In the genomic region with DNA sequence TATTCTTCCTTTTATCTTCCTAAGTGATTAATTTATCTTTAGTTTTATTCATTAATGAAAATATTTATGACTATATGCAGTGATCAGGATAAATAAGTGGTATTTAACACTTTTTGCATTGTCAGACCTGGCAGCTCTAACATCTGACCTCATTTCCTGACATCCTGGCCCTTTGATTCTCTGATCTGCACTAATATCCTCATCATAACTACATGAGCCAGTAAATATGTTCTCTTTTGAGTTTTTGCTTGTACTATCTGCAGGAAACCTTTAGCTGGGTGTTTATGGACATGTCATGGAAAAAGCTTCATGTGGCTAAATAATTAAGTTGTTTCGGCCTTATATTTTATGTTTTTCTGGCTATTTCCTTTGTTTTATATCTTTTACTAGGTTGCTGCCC, we compare ENCODE assay signal across 10 cellular contexts. TPM values are rescaled to one million over a fixed set of nuclear protein-coding genes. Genes with fewer than 3 reads are reported as not detected.
DNase-seq lines count a peak whose midpoint lies in the region; ATAC-seq and TF ChIP-seq lines count a peak whose summit lies in the region.
"Had no signal": no experiment of that assay in that cellular context is flagged by ENCODE, and none has a peak within 500 bp of the region (broad histone marks: within the 10 kb centered on the region; RNA-seq: fewer than 3 reads in every experiment).

No MANE protein-coding gene starts in this region.

- H3K4me2 ChIP-seq in DND-41 (ENCODE audit: insufficient read depth, low read length) (no peak overlapping the region), parathyroid adenoma (ENCODE audit: low read length) (no peak overlapping the region)

- H3K9ac ChIP-seq in DND-41 (ENCODE audit: low read depth, low read length) (no peak overlapping the region), parathyroid adenoma (no peak overlapping the region)

- ATAC-seq in DND-41 (ENCODE audit: insufficient read depth, low read depth) (0 out of 3 replicates have a peak, but pooled peaks have one; percentile 44), RWPE2 (ENCODE audit: low read depth) (no peak), GM19395 (IDR thresholded peaks at IDR 0.05; ENCODE audit: unreplicated experiment) (no peak)

- TF ChIP-seq CTCF in DND-41 (IDR thresholded peaks at IDR 0.05; ENCODE audit: borderline replicate concordance, extremely low read depth, low read length, poor library complexity, severe bottlenecking) (no peak), RWPE2 (IDR thresholded peaks at IDR 0.05; ENCODE audit: poor library complexity, severe bottlenecking) (no peak), dorsolateral prefrontal cortex (IDR thresholded peaks at IDR 0.05 in 54 of 56, conservative IDR thresholded peaks at IDR 0.05 in 2 of 56; ENCODE audit: low read depth in 1 of 56, partially characterized antibody in 56 of 56) (no peak), parathyroid adenoma (IDR thresholded peaks at IDR 0.05) (no peak)

- H4K20me1 ChIP-seq in DND-41 (ENCODE audit: insufficient read depth, low read length): peaks cover 83% of the 10 kb centered on the region

- no peak for DNase-seq in DND-41
- no peak for DNase-seq in RWPE2 (ENCODE audit: low spot score)
- DNase-seq in dorsolateral prefrontal cortex: no peak
- no peak for DNase-seq in NCI-H446 treated with DMSO at 0.1 percent for 48 hours (lab: John Stamatoyannopoulos, UW)
- no peak for DNase-seq in effector CD8-positive, alpha-beta T cell (lab: John Stamatoyannopoulos, UW)
- DNase-seq: Caco-2, mammary epithelial cell, ovary had no signal

- H3K27ac ChIP-seq in DND-41 (ENCODE audit: low read length) (no peak overlapping the region), RWPE2 (ENCODE audit: poor library complexity, severe bottlenecking) (peak overlapping the region; percentile 14), dorsolateral prefrontal cortex (peak overlapping the region in 40 of 59 donors; percentile 4 to 67 (median 38)), parathyroid adenoma (peak overlapping the region; percentile 5)
- H3K27ac ChIP-seq: ovary had no signal

- H3K36me3 ChIP-seq in DND-41 (ENCODE audit: insufficient read depth, low read length) (peaks cover 51% of the 10 kb centered on the region), RWPE2 (ENCODE audit: low read depth) (peaks cover 58% of the 10 kb centered on the region), parathyroid adenoma (ENCODE audit: control insufficient read depth, insufficient read depth, low read length) (no peaks in the 10 kb centered on the region)
- H3K36me3 ChIP-seq: ovary had no signal

- H3K4me1 ChIP-seq in DND-41 (ENCODE audit: insufficient read depth, low read length) (peaks cover 15% of the 10 kb centered on the region), RWPE2 (ENCODE audit: insufficient read depth, poor library complexity, severe bottlenecking) (peaks cover 13% of the 10 kb centered on the region), parathyroid adenoma (no peaks in the 10 kb centered on the region)

- H3K9me3 ChIP-seq in DND-41 (ENCODE audit: insufficient read depth, low read length, severe bottlenecking): no peaks in the 10 kb centered on the region
- no peaks in the 10 kb centered on the region for H3K9me3 ChIP-seq in RWPE2 (ENCODE audit: severe bottlenecking)
- no peaks in the 10 kb centered on the region for H3K9me3 ChIP-seq in parathyroid adenoma (ENCODE audit: control insufficient read depth, low read length)
- H3K9me3 ChIP-seq: Caco-2, ovary had no signal

- H2AFZ ChIP-seq in DND-41 (ENCODE audit: low read depth, low read length) (no peak overlapping the region), parathyroid adenoma (no peak overlapping the region)

- no peaks in the 10 kb centered on the region for H3K27me3 ChIP-seq in DND-41 (ENCODE audit: insufficient read depth, low read length, poor library complexity)
- H3K27me3 ChIP-seq in RWPE2 (ENCODE audit: insufficient read depth, poor library complexity, severe bottlenecking): no peaks in the 10 kb centered on the region
- H3K27me3 ChIP-seq in dorsolateral prefrontal cortex: no peaks in the 10 kb centered on the region
- no peaks in the 10 kb centered on the region for H3K27me3 ChIP-seq in parathyroid adenoma (ENCODE audit: control insufficient read depth, insufficient read depth, low read length)
- H3K27me3 ChIP-seq: ovary had no signal

- intact Hi-C loops in dorsolateral prefrontal cortex (cut with DNase I): no loop called here

- peaks cover 99% of the 10 kb centered on the region for H3K79me2 ChIP-seq in DND-41 (ENCODE audit: insufficient read depth, low read length)
- H3K79me2 ChIP-seq in parathyroid adenoma: peaks cover 55% of the 10 kb centered on the region

- H3K4me3 ChIP-seq in DND-41 (ENCODE audit: low read depth in 1 of 2, low read length in 2 of 2) (no peak overlapping the region), RWPE2 (ENCODE audit: severe bottlenecking) (no peak overlapping the region), dorsolateral prefrontal cortex (no peak overlapping the region), parathyroid adenoma (ENCODE audit: low read depth, low read length) (no peak overlapping the region)
- H3K4me3 ChIP-seq: ovary had no signal

RNA-seq across cellular contexts. Expression of gene NKTR, which starts 10.5 kb away (rescaled TPM):
- 100 to 1,000 TPM in 79 of 120 experiments, 10 to 100 TPM in 41; 64.0 to 154 (median 107) TPM for total RNA-seq in dorsolateral prefrontal cortex

RNA-seq across cellular contexts. Expression of gene SS18L2, which starts 20.3 kb away (rescaled TPM):
- total RNA-seq in dorsolateral prefrontal cortex: 10 to 100 TPM; 13.0 to 41.1 (median 28.2) TPM

RNA-seq across cellular contexts. Expression of gene SEC22C, which starts 29.2 kb away (rescaled TPM):
- total RNA-seq in dorsolateral prefrontal cortex: 10 to 100 TPM; 37.5 to 76.6 (median 57.6) TPM

RNA-seq across cellular contexts. Expression of gene ZBTB47, which starts 42.5 kb away (rescaled TPM):
- 100 to 1,000 TPM in 3 of 120 experiments, 10 to 100 TPM in 117; 45.2 to 122 (median 62.1) TPM for total RNA-seq in dorsolateral prefrontal cortex
